In genomic region chr7:134660961-134661376, GRCh38 we compare ENCODE assay signal across 12 cellular contexts. TPM values are rescaled to one million over a fixed set of nuclear protein-coding genes. Genes with fewer than 3 reads are reported as not detected.
DNase-seq lines count a peak whose midpoint lies in the region; ATAC-seq and TF ChIP-seq lines count a peak whose summit lies in the region.
"Had no signal": no experiment of that assay in that cellular context is flagged by ENCODE, and none has a peak within 500 bp of the region (broad histone marks: within the 10 kb centered on the region; RNA-seq: fewer than 3 reads in every experiment).

No MANE protein-coding gene starts in this region.

- no peak overlapping the region for H2AK5ac ChIP-seq in IMR-90 (ENCODE audit: low read depth, low read length)

- WGBS in IMR-90 (ENCODE audit: extremely low coverage in 2 of 2, insufficient read length in 1 of 2), 2 experiments: no CpG with 5 or more reads among the region's 1 CpG

- H3K79me1 ChIP-seq in IMR-90 (ENCODE audit: low read depth in 1 of 2, low read length in 2 of 2): peaks cover 38 to 65% of the 10 kb centered on the region in 2 experiments

- no peak overlapping the region for H3K4me3 ChIP-seq in AG04450 (ENCODE audit: low read depth, low read length)
- no peak overlapping the region for H3K4me3 ChIP-seq in IMR-90 (ENCODE audit: insufficient read depth, low read depth, low read length)
- no peak overlapping the region for H3K4me3 ChIP-seq in choroid plexus epithelial cell (ENCODE audit: low read depth, low read length)
- H3K4me3 ChIP-seq: BLaER1 had no signal

- TF ChIP-seq CTCF in AG04450 (IDR thresholded peaks at IDR 0.05; ENCODE audit: low read depth, low read length): no peak
- no peak for TF ChIP-seq CTCF in IMR-90 (conservative IDR thresholded peaks at IDR 0.05; ENCODE audit: low read depth, low read length)
- no peak for TF ChIP-seq CTCF in choroid plexus epithelial cell (conservative IDR thresholded peaks at IDR 0.05; ENCODE audit: low read depth, low read length)
- no peak for TF ChIP-seq CTCF in omental fat pad (IDR thresholded peaks at IDR 0.05)
- no peak for TF ChIP-seq CTCF in GM20000 (IDR thresholded peaks at IDR 0.05; ENCODE audit: extremely low read depth, missing control alignments)

- peaks cover 5% of the 10 kb centered on the region for H3K36me3 ChIP-seq in IMR-90 (ENCODE audit: control insufficient read depth, insufficient read depth, low read length)

- no peaks in the 10 kb centered on the region for H3K27me3 Mint-ChIP-seq in T-helper 2 cell treated with Interferon-gamma antibody and Interleukin-4, amounts not matched to agents 5 μg/mL and 100 μg/mL, for 36 hours (ENCODE audit: low read depth)

- TF ChIP-seq RAD21 in IMR-90 (IDR thresholded peaks at IDR 0.05; ENCODE audit: low read length): no peak

- H2AFZ ChIP-seq in IMR-90 (replicated peaks; ENCODE audit: low read length, poor library complexity): no peak overlapping the region

- H3K23ac ChIP-seq in IMR-90 (ENCODE audit: low read depth, low read length): no peak overlapping the region

- H3K4ac ChIP-seq in IMR-90 (ENCODE audit: low read depth, low read length): no peak overlapping the region; the same call in 1 of the 2 replicates

- DNase-seq in AG04450 (ENCODE audit: low read depth, low spot score): peak; percentile 61
- peak; percentile 88 for DNase-seq in IMR-90
- DNase-seq in choroid plexus epithelial cell (ENCODE audit: low read depth): peak; percentile 79
- DNase-seq in kidney glomerular epithelial cell (lab: John Stamatoyannopoulos, UW): peak; percentile 65
- no peak for DNase-seq in omental fat pad (ENCODE audit: low spot score)
- no peak for DNase-seq in T-helper 2 cell treated with Interferon-gamma antibody and Interleukin-4, amounts not matched to agents 5 μg/mL and 100 μg/mL, for 36 hours (ENCODE audit: low spot score)
- no peak for DNase-seq in GM20000 (ENCODE audit: low spot score)
- DNase-seq: stimulated activated CD4-positive, alpha-beta T cell treated with anti-CD3 and anti-CD28 coated beads, Interleukin-4, amount 100 ng/mL, for 24 hours; stimulated activated naive CD4-positive, alpha-beta T cell had no signal

- no peak overlapping the region for H4K5ac ChIP-seq in IMR-90 (ENCODE audit: low read depth, low read length)

- 0 out of 2 replicates have a peak overlapping the region, but pooled peaks have one; percentile 97 for H2BK20ac ChIP-seq in IMR-90 (ENCODE audit: low read depth, low read length)

- ATAC-seq in IMR-90 (ENCODE audit: low read depth) (peak; percentile 81), omental fat pad (ENCODE audit: low FRiP score) (no peak), HG03521 (IDR thresholded peaks at IDR 0.05; ENCODE audit: unreplicated experiment) (no peak)

- CTCF ChIA-PET in AG04450 (lab: Charles Lee): interaction anchor here (1.0 to 2.0 kb wide), 4 partner anchors 11 to 293 kb away, joined by 3 to 8 read pairs (median 5); partner anchors contain the start of gene BPGM
- CTCF ChIA-PET in IMR-90 (lab: Yijun Ruan, JAX): interaction anchor here (0.6 to 1.3 kb wide), 4 partner anchors 28 to 95 kb away, joined by 3 to 7 read pairs (median 3); no protein-coding TSS in a partner anchor

- H3K27ac Mint-ChIP-seq in T-helper 2 cell treated with Interferon-gamma antibody and Interleukin-4, amounts not matched to agents 5 μg/mL and 100 μg/mL, for 36 hours: no peak overlapping the region
- H3K27ac Mint-ChIP-seq: activated T-helper 1 cell treated with anti-CD3 and anti-CD28 coated beads, Interleukin-12 subunit alpha, Interleukin-12 subunit beta, Interleukin-2, Interleukin-4 antibody, amounts not matched to agents 30 ng/mL and 10 ng/mL and 1 ng/mL, durations not matched to agents 14 hours and 24 hours and 36 hours had no signal

- H3K14ac ChIP-seq in IMR-90 (replicated peaks; ENCODE audit: low read depth, low read length): no peak overlapping the region

- BruUV-seq in IMR-90 (replicated peaks; lab: Mats Ljungman, UMichigan): no TSS peak

- no peak overlapping the region for H2AK9ac ChIP-seq in IMR-90 (replicated peaks; ENCODE audit: low read depth, low read length, poor library complexity)

- intact Hi-C loops in IMR-90 (cut with micrococcal nuclease): no loop called here

- peaks cover 18% of the 10 kb centered on the region for H3K9me3 Mint-ChIP-seq in T-helper 2 cell treated with Interferon-gamma antibody and Interleukin-4, amounts not matched to agents 5 μg/mL and 100 μg/mL, for 36 hours

- no peak overlapping the region for H3K4me3 Mint-ChIP-seq in T-helper 2 cell treated with Interferon-gamma antibody and Interleukin-4, amounts not matched to agents 5 μg/mL and 100 μg/mL, for 36 hours
- H3K4me3 Mint-ChIP-seq: activated T-helper 1 cell treated with anti-CD3 and anti-CD28 coated beads, Interleukin-12 subunit alpha, Interleukin-12 subunit beta, Interleukin-2, Interleukin-4 antibody, amounts not matched to agents 30 ng/mL and 10 ng/mL and 1 ng/mL, durations not matched to agents 14 hours and 24 hours and 36 hours had no signal

- POLR2A ChIA-PET in AG04450 (lab: Yijun Ruan, JAX): interaction anchor here (1.7 to 1.9 kb wide), 2 partner anchors 11 to 14 kb away, joined by 5 to 9 read pairs; partner anchors contain the start of gene BPGM
- POLR2A ChIA-PET in IMR-90 (lab: Charles Lee; ENCODE audit: unreplicated experiment): interaction anchor here (0.9 kb wide), 1 partner anchor 15 kb away, joined by 3 read pairs; no protein-coding TSS in a partner anchor

- no peak overlapping the region for H3K18ac ChIP-seq in IMR-90 (ENCODE audit: low read depth, low read length)

- peaks cover 26% of the 10 kb centered on the region for H3K4me1 ChIP-seq in IMR-90 (ENCODE audit: control insufficient read depth, insufficient read depth, low read length)
- H3K4me1 ChIP-seq: BLaER1 had no signal

- H3K9me3 ChIP-seq in AG04450 (ENCODE audit: control insufficient read depth, insufficient read depth, low read length) (no peaks in the 10 kb centered on the region), IMR-90 (ENCODE audit: control insufficient read depth, insufficient read depth, low read length) (no peaks in the 10 kb centered on the region)

- peak overlapping the region in 1 of 2 experiments; percentile 54; a peak in 2 of 4 replicates for H4K8ac ChIP-seq in IMR-90 (ENCODE audit: low read depth in 2 of 2, low read length in 2 of 2)

- peaks cover 33% of the 10 kb centered on the region for H3K9me1 ChIP-seq in IMR-90 (ENCODE audit: insufficient read depth, low read length)

- dilution Hi-C loops in IMR-90 (cut with HindIII; ENCODE audit: low sequenced_read_pairs, unreplicated experiment): no loop called here

- peaks cover 66% of the 10 kb centered on the region for H3K36me3 Mint-ChIP-seq in T-helper 2 cell treated with Interferon-gamma antibody and Interleukin-4, amounts not matched to agents 5 μg/mL and 100 μg/mL, for 36 hours (ENCODE audit: low read depth)

- peak overlapping the region; percentile 95 for H2BK5ac ChIP-seq in IMR-90 (ENCODE audit: low read depth, low read length, poor library complexity, severe bottlenecking)

- no peaks in the 10 kb centered on the region for H3K27me3 ChIP-seq in AG04450 (ENCODE audit: control insufficient read depth, insufficient read depth, low read length)
- H3K27me3 ChIP-seq in IMR-90 (ENCODE audit: control insufficient read depth, insufficient read depth, low read length): no peaks in the 10 kb centered on the region
- H3K27me3 ChIP-seq: BLaER1 had no signal

- H4K20me1 ChIP-seq in IMR-90 (ENCODE audit: insufficient read depth, low read length): no peaks in the 10 kb centered on the region
- H4K20me1 ChIP-seq: BLaER1 had no signal

- in situ Hi-C loops in IMR-90 (cut with MboI; ENCODE audit: low sequenced_read_pairs): no loop called here

- H3K56ac ChIP-seq in IMR-90 (ENCODE audit: extremely low read depth, insufficient read depth, low read length): no peak overlapping the region

- no peak overlapping the region for H4K91ac ChIP-seq in IMR-90 (ENCODE audit: insufficient read depth, low read depth, low read length)

- no peak overlapping the region for H3K9ac ChIP-seq in IMR-90 (ENCODE audit: low read depth, low read length)
- H3K9ac ChIP-seq: BLaER1 had no signal

- peak overlapping the region; percentile 92 for H3K27ac ChIP-seq in AG04450 (ENCODE audit: low read depth, low read length)
- no peak overlapping the region for H3K27ac ChIP-seq in IMR-90 (ENCODE audit: insufficient read depth, low read length)
- H3K27ac ChIP-seq: BLaER1 had no signal

- peaks cover 24% of the 10 kb centered on the region for H3K4me1 Mint-ChIP-seq in T-helper 2 cell treated with Interferon-gamma antibody and Interleukin-4, amounts not matched to agents 5 μg/mL and 100 μg/mL, for 36 hours (ENCODE audit: low read depth)

- peak overlapping the region; percentile 91 for H2BK120ac ChIP-seq in IMR-90 (ENCODE audit: low read depth, low read length)

- TF ChIP-seq POLR2A in IMR-90 (IDR thresholded peaks at IDR 0.05; ENCODE audit: low read depth, low read length): no peak

- H2BK15ac ChIP-seq in IMR-90 (ENCODE audit: low read depth, low read length): peak overlapping the region; percentile 74; the same call in 1 of the 3 replicates

- peak overlapping the region; percentile 65; the same call in 1 of the 2 replicates for H3K4me2 ChIP-seq in IMR-90 (ENCODE audit: low read depth, low read length)
- H3K4me2 ChIP-seq: BLaER1 had no signal

TF ChIP-seq in IMR-90, 13 proteins besides CTCF, POLR2A, EP300 and RAD21:
- no peak for TF ChIP-seq USF2 (IDR thresholded peaks at IDR 0.05; ENCODE audit: low read depth, low read length)
- TF ChIP-seq FOS (IDR thresholded peaks at IDR 0.05; ENCODE audit: low read depth, low read length): peak; percentile 34; the same call in 1 of the 2 replicates

RNA-seq across cellular contexts. Expression of gene BPGM, which starts 14.3 kb away (rescaled TPM):
- polyA plus RNA-seq in AG04450 (2011; rRNA removed) (31.2 and 43.1 TPM in 2 replicates), IMR-90 (2012; rRNA removed) (16.8 and 20.0 TPM in 2 replicates)
- 12.7 and 17.1 TPM in 2 replicates for polyA minus RNA-seq in AG04450 (2011; rRNA and poly(A)+ RNA removed)
- total RNA-seq in IMR-90 (2012; rRNA removed) (18.8 and 32.8 TPM in 2 replicates), omental fat pad (10 to 100 TPM in 3 of 4 donors, 1 to 10 TPM in 1; 6.6 to 20.0 (median 13.5) TPM)
- 5.1 and 9.8 TPM in 2 replicates for polyA plus RNA-seq in IMR-90 (2012; cell fraction: cytosol; rRNA removed)
- polyA plus RNA-seq in IMR-90 (2012; cell fraction: nucleus; rRNA removed; ENCODE audit: low replicate concordance): 1.6 and 14.7 TPM in 2 replicates

Comparison
In these comparisons a context has a peak if more than half of its experiments do, and no peak if none do; other contexts are left out.
1. DNase-seq: peak in AG04450 (single experiment), IMR-90 (single experiment), choroid plexus epithelial cell (single experiment) and kidney glomerular epithelial cell (single experiment); none in omental fat pad (single experiment), T-helper 2 cell treated with Interferon-gamma antibody and Interleukin-4, amounts not matched to agents 5 μg/mL and 100 μg/mL, for 36 hours (single experiment) and GM20000 (single experiment).